18 cellular contexts compared by ENCODE assay signal in the genomic region with DNA sequence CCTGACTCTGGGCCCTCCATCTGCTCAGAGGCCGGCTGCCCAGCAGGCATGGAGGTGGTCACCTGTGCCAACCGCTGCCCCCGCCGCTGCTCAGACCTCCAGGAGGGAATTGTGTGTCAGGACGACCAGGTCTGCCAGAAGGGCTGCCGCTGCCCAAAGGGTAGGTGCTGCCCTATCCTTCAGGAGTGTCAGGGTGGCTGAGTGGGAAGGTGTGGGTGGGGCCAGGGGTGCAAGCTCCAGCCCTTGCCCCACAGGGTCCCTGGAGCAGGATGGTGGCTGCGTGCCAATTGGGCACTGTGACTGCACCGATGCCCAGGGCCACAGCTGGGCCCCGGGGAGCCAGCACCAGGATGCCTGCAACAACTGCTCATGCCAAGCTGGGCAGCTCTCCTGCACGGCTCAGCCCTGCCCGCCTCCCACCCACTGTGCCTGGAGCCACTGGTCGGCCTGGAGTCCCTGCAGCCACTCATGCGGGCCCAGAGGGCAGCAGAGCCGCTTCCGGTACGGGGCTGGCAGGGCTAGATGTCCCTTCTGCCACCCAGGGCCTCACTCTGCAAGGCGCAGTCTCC. TPM values are rescaled to one million over a fixed set of nuclear protein-coding genes. Genes with fewer than 3 reads are reported as not detected.
DNase-seq lines count a peak whose midpoint lies in the region; ATAC-seq and TF ChIP-seq lines count a peak whose summit lies in the region.
"Had no signal": no experiment of that assay in that cellular context is flagged by ENCODE, and none has a peak within 500 bp of the region (broad histone marks: within the 10 kb centered on the region; RNA-seq: fewer than 3 reads in every experiment).

No MANE protein-coding gene starts in this region.

- no peaks in the 10 kb centered on the region for H3K36me3 Mint-ChIP-seq in type B pancreatic cell

- intact Hi-C loops in Right ventricle myocardium inferior (cut with DNase I) = no loop called here
- intact Hi-C loops in heart left ventricle (cut with DNase I) = no loop called here
- intact Hi-C loops in upper lobe of right lung (cut with DNase I) = no loop called here

- no peaks in the 10 kb centered on the region for H3K4me1 Mint-ChIP-seq in type B pancreatic cell (ENCODE audit: unreplicated experiment)

- H3K27me3 ChIP-seq in right atrium auricular region (no peaks in the 10 kb centered on the region), heart left ventricle (no peaks in the 10 kb centered on the region), upper lobe of right lung (no peaks in the 10 kb centered on the region)

- 85 to 91% (median 89%) methylated on average over 6 to 17 of the region's 17 CpGs for WGBS in heart left ventricle, 4 donors

- H3K36me3 ChIP-seq in right atrium auricular region (no peaks in the 10 kb centered on the region), heart left ventricle (no peaks in the 10 kb centered on the region), upper lobe of right lung (no peaks in the 10 kb centered on the region)

- H3K9me3 ChIP-seq in right atrium auricular region = no peaks in the 10 kb centered on the region
- H3K9me3 ChIP-seq in heart left ventricle = no peaks in the 10 kb centered on the region
- H3K9me3 ChIP-seq in upper lobe of right lung = no peaks in the 10 kb centered on the region
- H3K9me3 ChIP-seq: SK-N-SH had no signal

- H3K4me1 ChIP-seq in right atrium auricular region = no peaks in the 10 kb centered on the region
- H3K4me1 ChIP-seq in heart left ventricle = no peaks in the 10 kb centered on the region
- no peaks in the 10 kb centered on the region for H3K4me1 ChIP-seq in upper lobe of right lung

- no peak overlapping the region for H3K4me3 Mint-ChIP-seq in type B pancreatic cell
- H3K4me3 Mint-ChIP-seq: H9 had no signal

- DNase-seq in Right ventricle myocardium inferior (ENCODE audit: missing footprints) (peak; percentile 66), right atrium auricular region (ENCODE audit: low spot score) (no peak), heart left ventricle (peak in 3 of 5 donors; percentile 15 to 62 (median 23)), myocyte (ENCODE audit: low read depth) (peak; percentile 67), upper lobe of right lung (peak; percentile 60), type B pancreatic cell (ENCODE audit: extremely low spot score, unreplicated experiment) (no peak)
- DNase-seq: C1 segment of cervical spinal cord, GF-D8, H9, KG1, NCI-H1092, NCI-H2081 treated with DMSO at 0.1 percent for 48 hours, NCI-H510A treated with DMSO at 0.1 percent for 48 hours, SHP77 had no signal

- no peak overlapping the region for H3K27ac ChIP-seq in right atrium auricular region
- H3K27ac ChIP-seq in heart left ventricle = no peak overlapping the region
- H3K27ac ChIP-seq in upper lobe of right lung = no peak overlapping the region

- TF ChIP-seq POLR2A in heart left ventricle (IDR thresholded peaks at IDR 0.05) = no peak

- H3K9me3 Mint-ChIP-seq in type B pancreatic cell = no peaks in the 10 kb centered on the region

- no peak for TF ChIP-seq CTCF in right atrium auricular region (IDR thresholded peaks at IDR 0.05)
- TF ChIP-seq CTCF in heart left ventricle (IDR thresholded peaks at IDR 0.05) = no peak
- no peak for TF ChIP-seq CTCF in upper lobe of right lung (IDR thresholded peaks at IDR 0.05)
- TF ChIP-seq CTCF in type B pancreatic cell (conservative IDR thresholded peaks at IDR 0.05) = no peak

- no peak overlapping the region for H3K27ac Mint-ChIP-seq in type B pancreatic cell
- H3K27ac Mint-ChIP-seq: H9 had no signal

- no peak overlapping the region for H3K4me3 ChIP-seq in right atrium auricular region
- no peak overlapping the region for H3K4me3 ChIP-seq in heart left ventricle
- H3K4me3 ChIP-seq in upper lobe of right lung = no peak overlapping the region

- ATAC-seq in Right ventricle myocardium inferior = no peak
- ATAC-seq in heart left ventricle = no peak
- no peak for ATAC-seq in upper lobe of right lung
- no peak for ATAC-seq in GM21737 (IDR thresholded peaks at IDR 0.05; ENCODE audit: unreplicated experiment)
- ATAC-seq in GM21717 (IDR thresholded peaks at IDR 0.05; ENCODE audit: unreplicated experiment) = no peak
- ATAC-seq: Panc1 had no signal

- H3K27me3 Mint-ChIP-seq in type B pancreatic cell = peaks cover 2% of the 10 kb centered on the region

RNA-seq across cellular contexts. Expression of a gene that starts 17.5 kb away (rescaled TPM):
- total RNA-seq in Right ventricle myocardium inferior = 10.1 TPM
- total RNA-seq in right atrium auricular region = 10 to 100 TPM in 1 of 2 donors, 1 to 10 TPM in 1; 7.0 to 11.0 TPM
- 10 to 100 TPM in 4 of 9 donors, 1 to 10 TPM in 5; 8.0 to 18.1 (median 9.8) TPM for total RNA-seq in heart left ventricle
- polyA plus RNA-seq in heart left ventricle = 1 to 10 TPM; 6.9 TPM
- total RNA-seq in myocyte = 14.2 and 16.3 TPM in 2 replicates
- 13.5 TPM for polyA plus RNA-seq in myocyte (2012)
- total RNA-seq in upper lobe of right lung = 14.6 TPM
- total RNA-seq in type B pancreatic cell (ENCODE audit: low replicate concordance) = 21.2 and 23.9 TPM in 2 replicates

RNA-seq across cellular contexts. Expression of a gene that starts 47.3 kb away (rescaled TPM):
- total RNA-seq in Right ventricle myocardium inferior (7.0 TPM), right atrium auricular region (10 to 100 TPM in 1 of 2 donors, 1 to 10 TPM in 1; 3.2 to 11.0 TPM), heart left ventricle (1 to 10 TPM; 2.6 to 9.5 (median 5.1) TPM), myocyte (2.5 and 5.3 TPM in 2 replicates), upper lobe of right lung (35.3 TPM), type B pancreatic cell (ENCODE audit: low replicate concordance) (16.7 and 17.6 TPM in 2 replicates)
- 1 to 10 TPM; 3.6 to 4.7 TPM for polyA plus RNA-seq in heart left ventricle
- 0.10 TPM for polyA plus RNA-seq in myocyte (2012)

RNA-seq across cellular contexts. Expression of a gene that starts 53.1 kb away (rescaled TPM):
- 125 TPM for total RNA-seq in Right ventricle myocardium inferior
- total RNA-seq in right atrium auricular region = 100 to 1,000 TPM in 1 of 2 donors, 10 to 100 TPM in 1; 60.7 to 122 TPM
- 100 to 1,000 TPM in 4 of 9 donors, 10 to 100 TPM in 5; 55.4 to 137 (median 92.3) TPM for total RNA-seq in heart left ventricle
- 10 to 100 TPM; 39.0 to 80.9 TPM for polyA plus RNA-seq in heart left ventricle
- total RNA-seq in myocyte = 22.3 and 26.6 TPM in 2 replicates
- 51.5 TPM for polyA plus RNA-seq in myocyte (2012)
- 19.6 TPM for total RNA-seq in upper lobe of right lung
- 36.8 and 53.6 TPM in 2 replicates for total RNA-seq in type B pancreatic cell (ENCODE audit: low replicate concordance)

Comparison
In these comparisons a context has a peak if more than half of its experiments do, and no peak if none do; other contexts are left out.
1. DNase-seq: peak in Right ventricle myocardium inferior (single experiment), heart left ventricle (3 of 5), myocyte (single experiment) and upper lobe of right lung (single experiment); none in right atrium auricular region (single experiment) and type B pancreatic cell (single experiment).